In the genomic region with DNA sequence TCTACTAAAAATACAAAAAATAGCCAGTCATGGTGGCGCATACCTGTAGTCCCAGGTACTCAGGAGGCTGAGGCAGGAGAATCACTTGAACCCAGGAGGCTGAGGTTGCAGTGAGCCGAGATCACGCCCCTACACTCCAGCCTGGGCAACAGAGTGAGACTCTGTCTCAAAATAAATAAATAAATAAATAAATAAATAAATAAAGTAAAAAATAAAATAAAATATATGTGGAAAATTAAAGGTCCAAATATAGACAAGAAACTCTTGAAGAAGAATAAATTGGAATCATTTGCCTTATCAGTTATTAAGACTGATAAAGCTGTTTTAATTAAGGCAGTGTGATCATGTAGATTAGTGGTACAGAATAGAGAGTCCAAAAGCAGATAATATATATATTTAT, we compare ENCODE assay signal across 1 cellular context.
TF ChIP-seq lines count a peak whose summit lies in the region.

No MANE protein-coding gene starts in this region.

TF ChIP-seq in HEK293, 187 proteins besides CTCF, POLR2A, EP300 and RAD21 (continued from another document):
- TF ChIP-seq ZNF426 (tag by site-specific recombination; IDR thresholded peaks at IDR 0.05) = peak; percentile 50
- TF ChIP-seq ZNF623 (tag by site-specific recombination; IDR thresholded peaks at IDR 0.05) = peak; percentile 33; the same call in 1 of the 2 replicates
- TF ChIP-seq ZNF140 (tag by site-specific recombination; IDR thresholded peaks at IDR 0.05) = peak; percentile 38; the same call in 1 of the 2 replicates
- 0 out of 2 replicates have a peak, but pooled peaks have one; percentile 41 for TF ChIP-seq ZNF266 (tag by site-specific recombination; IDR thresholded peaks at IDR 0.05; ENCODE audit: low read depth)
- TF ChIP-seq ZNF654 (tag by site-specific recombination; IDR thresholded peaks at IDR 0.05; ENCODE audit: low read depth) = peak; percentile 20; the same call in 1 of the 2 replicates
- TF ChIP-seq ZNF555 (tag by site-specific recombination; conservative IDR thresholded peaks at IDR 0.05) = peak; percentile 51
- peak; percentile 76; the same call in 1 of the 2 replicates for TF ChIP-seq ZNF394 (tag by site-specific recombination; IDR thresholded peaks at IDR 0.05; ENCODE audit: borderline replicate concordance)
- peak; percentile 51; the same call in 1 of the 2 replicates for TF ChIP-seq ZBTB8A (tag by site-specific recombination; IDR thresholded peaks at IDR 0.05)
- TF ChIP-seq, protein P1, sequence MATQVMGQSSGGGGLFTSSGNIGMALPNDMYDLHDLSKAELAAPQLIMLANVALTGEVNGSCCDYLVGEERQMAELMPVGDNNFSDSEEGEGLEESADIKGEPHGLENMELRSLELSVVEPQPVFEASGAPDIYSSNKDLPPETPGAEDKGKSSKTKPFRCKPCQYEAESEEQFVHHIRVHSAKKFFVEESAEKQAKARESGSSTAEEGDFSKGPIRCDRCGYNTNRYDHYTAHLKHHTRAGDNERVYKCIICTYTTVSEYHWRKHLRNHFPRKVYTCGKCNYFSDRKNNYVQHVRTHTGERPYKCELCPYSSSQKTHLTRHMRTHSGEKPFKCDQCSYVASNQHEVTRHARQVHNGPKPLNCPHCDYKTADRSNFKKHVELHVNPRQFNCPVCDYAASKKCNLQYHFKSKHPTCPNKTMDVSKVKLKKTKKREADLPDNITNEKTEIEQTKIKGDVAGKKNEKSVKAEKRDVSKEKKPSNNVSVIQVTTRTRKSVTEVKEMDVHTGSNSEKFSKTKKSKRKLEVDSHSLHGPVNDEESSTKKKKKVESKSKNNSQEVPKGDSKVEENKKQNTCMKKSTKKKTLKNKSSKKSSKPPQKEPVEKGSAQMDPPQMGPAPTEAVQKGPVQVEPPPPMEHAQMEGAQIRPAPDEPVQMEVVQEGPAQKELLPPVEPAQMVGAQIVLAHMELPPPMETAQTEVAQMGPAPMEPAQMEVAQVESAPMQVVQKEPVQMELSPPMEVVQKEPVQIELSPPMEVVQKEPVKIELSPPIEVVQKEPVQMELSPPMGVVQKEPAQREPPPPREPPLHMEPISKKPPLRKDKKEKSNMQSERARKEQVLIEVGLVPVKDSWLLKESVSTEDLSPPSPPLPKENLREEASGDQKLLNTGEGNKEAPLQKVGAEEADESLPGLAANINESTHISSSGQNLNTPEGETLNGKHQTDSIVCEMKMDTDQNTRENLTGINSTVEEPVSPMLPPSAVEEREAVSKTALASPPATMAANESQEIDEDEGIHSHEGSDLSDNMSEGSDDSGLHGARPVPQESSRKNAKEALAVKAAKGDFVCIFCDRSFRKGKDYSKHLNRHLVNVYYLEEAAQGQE (tag by site-specific recombination; IDR thresholded peaks at IDR 0.05) = 0 out of 2 replicates have a peak, but pooled peaks have one; percentile 35
- TF ChIP-seq, protein P2, sequence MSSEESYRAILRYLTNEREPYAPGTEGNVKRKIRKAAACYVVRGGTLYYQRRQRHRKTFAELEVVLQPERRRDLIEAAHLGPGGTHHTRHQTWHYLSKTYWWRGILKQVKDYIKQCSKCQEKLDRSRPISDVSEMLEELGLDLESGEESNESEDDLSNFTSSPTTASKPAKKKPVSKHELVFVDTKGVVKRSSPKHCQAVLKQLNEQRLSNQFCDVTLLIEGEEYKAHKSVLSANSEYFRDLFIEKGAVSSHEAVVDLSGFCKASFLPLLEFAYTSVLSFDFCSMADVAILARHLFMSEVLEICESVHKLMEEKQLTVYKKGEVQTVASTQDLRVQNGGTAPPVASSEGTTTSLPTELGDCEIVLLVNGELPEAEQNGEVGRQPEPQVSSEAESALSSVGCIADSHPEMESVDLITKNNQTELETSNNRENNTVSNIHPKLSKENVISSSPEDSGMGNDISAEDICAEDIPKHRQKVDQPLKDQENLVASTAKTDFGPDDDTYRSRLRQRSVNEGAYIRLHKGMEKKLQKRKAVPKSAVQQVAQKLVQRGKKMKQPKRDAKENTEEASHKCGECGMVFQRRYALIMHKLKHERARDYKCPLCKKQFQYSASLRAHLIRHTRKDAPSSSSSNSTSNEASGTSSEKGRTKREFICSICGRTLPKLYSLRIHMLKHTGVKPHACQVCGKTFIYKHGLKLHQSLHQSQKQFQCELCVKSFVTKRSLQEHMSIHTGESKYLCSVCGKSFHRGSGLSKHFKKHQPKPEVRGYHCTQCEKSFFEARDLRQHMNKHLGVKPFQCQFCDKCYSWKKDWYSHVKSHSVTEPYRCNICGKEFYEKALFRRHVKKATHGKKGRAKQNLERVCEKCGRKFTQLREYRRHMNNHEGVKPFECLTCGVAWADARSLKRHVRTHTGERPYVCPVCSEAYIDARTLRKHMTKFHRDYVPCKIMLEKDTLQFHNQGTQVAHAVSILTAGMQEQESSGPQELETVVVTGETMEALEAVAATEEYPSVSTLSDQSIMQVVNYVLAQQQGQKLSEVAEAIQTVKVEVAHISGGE (tag by site-specific recombination; conservative IDR thresholded peaks at IDR 0.05; ENCODE audit: low read depth) = peak; percentile 58
